ENCODE assay signal across 28 cellular contexts in the genomic region with DNA sequence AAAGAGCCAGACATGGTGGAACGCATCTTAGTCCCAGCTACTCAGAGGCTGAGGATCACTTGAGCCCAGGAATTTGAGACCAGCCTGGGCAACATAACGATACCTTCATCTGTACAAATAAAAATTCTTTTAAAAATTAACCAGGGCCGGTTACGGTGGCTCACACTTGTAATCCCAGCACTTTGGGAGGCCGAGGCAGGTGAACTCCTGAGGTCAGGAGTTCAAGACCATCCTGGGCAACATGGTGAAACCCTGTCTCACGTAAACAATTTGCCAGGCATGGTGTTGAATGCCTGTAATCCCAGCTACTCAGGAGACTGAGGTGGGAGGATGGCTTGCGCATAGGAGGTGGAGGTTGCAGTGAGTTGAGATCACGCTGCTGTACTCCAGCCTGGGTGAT. TPM values are rescaled to one million over a fixed set of nuclear protein-coding genes. Genes with fewer than 3 reads are reported as not detected.
A peak's percentile ranks its signal among the peaks of the same experiment; 100 is the strongest.
DNase-seq lines count a peak whose midpoint lies in the region; ATAC-seq, FAIRE-seq and TF ChIP-seq lines count a peak whose summit lies in the region.
"Had no signal": no experiment of that assay in that cellular context is flagged by ENCODE, and none has a peak within 500 bp of the region (broad histone marks: within the 10 kb centered on the region; RNA-seq: fewer than 3 reads in every experiment).

No MANE protein-coding gene starts in this region.

- no peak overlapping the region; the same call in 1 of the 2 replicates for H3K4me2 ChIP-seq in HepG2 (ENCODE audit: low read depth, low read length)
- no peak overlapping the region for H3K4me2 ChIP-seq in H1 (ENCODE audit: insufficient read depth in 1 of 2, low read depth in 2 of 2, low read length in 2 of 2)
- H3K4me2 ChIP-seq: BLaER1 had no signal

- no peaks in the 10 kb centered on the region for H4K20me1 ChIP-seq in HepG2 (ENCODE audit: insufficient read depth, low read length)
- H4K20me1 ChIP-seq in H1 (replicated peaks in 1 of 2; ENCODE audit: control insufficient read depth in 1 of 2, insufficient read depth in 2 of 2, low read length in 2 of 2): no peaks in the 10 kb centered on the region
- H4K20me1 ChIP-seq: BLaER1 had no signal

- TF ChIP-seq CTCF in HepG2 (CRISPR knock-in tag; IDR thresholded peaks at IDR 0.05): no peak
- no peak for TF ChIP-seq CTCF in right lobe of liver (IDR thresholded peaks at IDR 0.05)
- TF ChIP-seq CTCF in H1 (IDR thresholded peaks at IDR 0.05; ENCODE audit: control extremely low read depth in 1 of 3, insufficient read depth in 1 of 3, low read depth in 1 of 3, low read length in 3 of 3): no peak

- no peak overlapping the region for H3K4ac ChIP-seq in H1 (replicated peaks; ENCODE audit: insufficient read length, low read depth, low read length)

- H4K91ac ChIP-seq in H1 (replicated peaks; ENCODE audit: insufficient read length, low read length): no peak overlapping the region

- H3K79me2 ChIP-seq in HepG2 (ENCODE audit: insufficient read depth, low read length): no peaks in the 10 kb centered on the region
- no peaks in the 10 kb centered on the region for H3K79me2 ChIP-seq in H1 (ENCODE audit: control insufficient read depth in 1 of 2, insufficient read depth in 2 of 2, low read length in 2 of 2)

- 51% methylated on average over 8 of the region's 8 CpGs for WGBS in HepG2 (ENCODE audit: low lambda C conversion rate)
- WGBS in right lobe of liver (ENCODE audit: insufficient coverage, low coverage, low lambda C conversion rate, missing lambda C conversion rate): 71% methylated on average over 7 of the region's 8 CpGs
- 96% methylated on average over 8 of the region's 8 CpGs; no CpG with 5 or more reads in 1 of the 2 experiments for WGBS in H1 (ENCODE audit: extremely low coverage in 1 of 2, insufficient coverage in 1 of 2, insufficient read length in 1 of 2, insufficient replicate concordance in 2 of 2, low coverage in 1 of 2, low lambda C conversion rate in 2 of 2, missing lambda C conversion rate in 1 of 2), 2 experiments

- H2BK15ac ChIP-seq in H1 (ENCODE audit: low read length): no peak overlapping the region

- H3K23ac ChIP-seq in H1 (ENCODE audit: insufficient read length): no peak overlapping the region

- H3K27ac ChIP-seq in HepG2 (ENCODE audit: extremely low read length, insufficient read depth, low read length) (no peak overlapping the region), right lobe of liver (no peak overlapping the region), H1 (ENCODE audit: low read depth, low read length) (no peak overlapping the region)
- H3K27ac ChIP-seq: BLaER1 had no signal

- no peak overlapping the region for H2BK12ac ChIP-seq in H1 (ENCODE audit: low read depth, low read length)

- no peak overlapping the region for H2BK20ac ChIP-seq in H1 (ENCODE audit: low read length)

- H3K9me3 ChIP-seq in HepG2 (ENCODE audit: low read length) (no peaks in the 10 kb centered on the region), right lobe of liver (no peaks in the 10 kb centered on the region), H1 (ENCODE audit: insufficient read depth in 2 of 2, low read depth in 1 of 2, low read length in 1 of 2) (no peaks in the 10 kb centered on the region)
- H3K9me3 ChIP-seq: BE2C, BLaER1 had no signal

- intact Hi-C loops in HepG2 (cut with micrococcal nuclease; ENCODE audit: unreplicated experiment): no loop called here
- intact Hi-C loops in right lobe of liver (cut with DNase I): loop anchor here in 1 of 2 donors (10.0 kb wide), 1 partner anchor 145 kb away; no protein-coding TSS in a partner anchor

- ATAC-seq in HepG2 (peak; percentile 67), right lobe of liver (no peak), GM18502 (IDR thresholded peaks at IDR 0.05; ENCODE audit: poor library complexity, unreplicated experiment) (no peak)
- ATAC-seq: GM12878 had no signal

- TF ChIP-seq POLR2A in HepG2 (IDR thresholded peaks at IDR 0.05; ENCODE audit: insufficient read depth in 1 of 2, low read depth in 2 of 2, low read length in 2 of 2): no peak
- no peak for TF ChIP-seq POLR2A in right lobe of liver (IDR thresholded peaks at IDR 0.05)
- no peak for TF ChIP-seq POLR2A in H1 (IDR thresholded peaks at IDR 0.05; ENCODE audit: control extremely low read depth in 1 of 2, low read depth in 2 of 2, low read length in 2 of 2)

- FAIRE-seq in HepG2 (lab: Jason Lieb, UNC) (peak; percentile 65), H1 (lab: Jason Lieb, UNC) (no peak)
- FAIRE-seq: A204.1, GM12878, GM12892, GM19239 had no signal

- no peak overlapping the region for H4K5ac ChIP-seq in H1 (ENCODE audit: insufficient read length, low read depth, low read length)

- no peak overlapping the region for H3K56ac ChIP-seq in H1 (replicated peaks; ENCODE audit: insufficient read length, low read depth, low read length)

- no peak overlapping the region for H3K14ac ChIP-seq in H1 (ENCODE audit: insufficient read length)

- H3K36me3 ChIP-seq in HepG2 (replicated peaks in 1 of 2; ENCODE audit: control insufficient read depth in 1 of 2, insufficient read depth in 2 of 2, low read length in 2 of 2) (no peaks in the 10 kb centered on the region; a peak in 1 of 5 replicates), right lobe of liver (no peaks in the 10 kb centered on the region), H1 (ENCODE audit: control insufficient read depth in 2 of 4, insufficient read depth in 4 of 4, low read length in 3 of 4) (no peaks in the 10 kb centered on the region)
- H3K36me3 ChIP-seq: BE2C, BLaER1 had no signal

- no peaks in the 10 kb centered on the region; the same call in 1 of the 2 replicates for H3K79me1 ChIP-seq in H1 (ENCODE audit: low read depth, low read length)

- DNase-seq in HepG2 (ENCODE audit: low spot score): peak; percentile 23
- no peak for DNase-seq in right lobe of liver
- DNase-seq in H1 (ENCODE audit: low read depth in 1 of 2, low spot score in 2 of 2): no peak
- DNase-seq in kidney tubule cell (ENCODE audit: low spot score): peak; percentile 47
- no peak for DNase-seq in T-helper 1 cell
- DNase-seq in activated CD4-positive, CD25-positive, alpha-beta regulatory T cell (lab: John Stamatoyannopoulos, UW): no peak
- DNase-seq: 8988T; ACHN; BE2C; C1 segment of cervical spinal cord; CD4-positive, alpha-beta memory T cell; CD4-positive, CD25-positive, alpha-beta regulatory T cell; CD8-positive, alpha-beta memory T cell; COR-L47; DMS 273 treated with DMSO at 0.1 percent for 48 hours; DMS153; DMS79; DND-41; EL; GDM1 had no signal

- H2AFZ ChIP-seq in HepG2 (ENCODE audit: low read length) (no peak overlapping the region), H1 (ENCODE audit: low read length) (no peak overlapping the region)

- H4K8ac ChIP-seq in H1 (ENCODE audit: extremely low read depth, insufficient read depth, low read length): no peak overlapping the region; the same call in 1 of the 2 replicates

- CTCF ChIA-PET in HepG2 (lab: Yijun Ruan, JAX; ENCODE audit: low intra/inter-chr PET ratio, low total read pairs) (no interaction called here), H1 (lab: Charles Lee; ENCODE audit: partially characterized antibody) (no interaction called here)

- TF ChIP-seq RAD21 in HepG2 (CRISPR knock-in tag; IDR thresholded peaks at IDR 0.05): no peak
- no peak for TF ChIP-seq RAD21 in H1 (IDR thresholded peaks at IDR 0.05 in 1 of 2, conservative IDR thresholded peaks at IDR 0.05 in 1 of 2; ENCODE audit: low read depth in 2 of 2, low read length in 2 of 2)

- 0 out of 2 replicates have a peak overlapping the region, but pooled peaks have one; percentile 48 for H2BK5ac ChIP-seq in H1 (ENCODE audit: low read depth, low read length)

- no peak overlapping the region for H2AK5ac ChIP-seq in H1 (ENCODE audit: low read depth, low read length)

- BruUV-seq in HepG2 (replicated peaks; lab: Mats Ljungman, UMichigan): no TSS peak

- H3K4me1 ChIP-seq in HepG2 (ENCODE audit: insufficient read depth, low read length): peaks cover 13% of the 10 kb centered on the region
- H3K4me1 ChIP-seq in right lobe of liver: no peaks in the 10 kb centered on the region
- peaks cover 0 to 7% (median 5%) of the 10 kb centered on the region in 4 experiments; a peak in 5 of 7 replicates for H3K4me1 ChIP-seq in H1 (replicated peaks in 1 of 4; ENCODE audit: control insufficient read depth in 3 of 4, insufficient read depth in 4 of 4, low read length in 3 of 4)
- H3K4me1 ChIP-seq: BE2C, BLaER1 had no signal

- H3K18ac ChIP-seq in H1 (ENCODE audit: extremely low read depth, low read length): no peak overlapping the region; the same call in 1 of the 2 replicates

- no peaks in the 10 kb centered on the region for H3K23me2 ChIP-seq in H1 (ENCODE audit: low read depth, low read length)

- POLR2A ChIA-PET in HepG2 (lab: Yijun Ruan, JAX): no interaction called here
- POLR2A ChIA-PET in H1 (lab: Charles Lee; ENCODE audit: partially characterized antibody): no interaction called here

- in situ Hi-C loops in HepG2 (cut with HindIII; ENCODE audit: extremely low pct_ligation_motif_present, low pct_unique_long_range_greater_than_20kb): no loop called here

- TF ChIP-seq EP300 in HepG2 (IDR thresholded peaks at IDR 0.05; ENCODE audit: low read depth in 2 of 2, low read length in 2 of 2): no peak
- TF ChIP-seq EP300 in HepG2 (CRISPR knock-in tag; IDR thresholded peaks at IDR 0.05; ENCODE audit: borderline replicate concordance): no peak
- no peak for TF ChIP-seq EP300 in H1 (IDR thresholded peaks at IDR 0.05; ENCODE audit: borderline replicate concordance in 1 of 2, low read depth in 2 of 2, low read length in 2 of 2)

- no peak overlapping the region for H2BK120ac ChIP-seq in H1 (replicated peaks; ENCODE audit: low read depth, low read length)

- H3K4me3 ChIP-seq in HepG2 (replicated peaks in 1 of 3; ENCODE audit: insufficient read depth in 1 of 3, low read depth in 2 of 3, low read length in 3 of 3) (no peak overlapping the region), right lobe of liver (no peak overlapping the region), H1 (ENCODE audit: extremely low read depth in 1 of 4, insufficient read depth in 2 of 4, low read depth in 3 of 4, low read length in 4 of 4) (no peak overlapping the region)
- H3K4me3 ChIP-seq: BLaER1, GM12878 had no signal

- H3K9ac ChIP-seq in HepG2 (ENCODE audit: insufficient read depth, low read depth, low read length): no peak overlapping the region
- no peak overlapping the region for H3K9ac ChIP-seq in H1 (replicated peaks in 1 of 4; ENCODE audit: extremely low read depth in 1 of 4, low read depth in 3 of 4, low read length in 3 of 4)
- H3K9ac ChIP-seq: BLaER1 had no signal

- H3K27me3 ChIP-seq in HepG2 (ENCODE audit: control insufficient read depth in 1 of 2, insufficient read depth in 2 of 2, low read length in 2 of 2) (no peaks in the 10 kb centered on the region), right lobe of liver (no peaks in the 10 kb centered on the region), H1 (replicated peaks in 1 of 4; ENCODE audit: control insufficient read depth in 3 of 4, extremely low read depth in 1 of 4, insufficient read depth in 3 of 4, low read length in 3 of 4) (no peaks in the 10 kb centered on the region)
- H3K27me3 ChIP-seq: BE2C, BLaER1 had no signal

RNA-seq across cellular contexts. Expression of gene KCNG3, which starts 25.8 kb away (rescaled TPM):
- 4.8 and 5.2 TPM in 2 replicates for total RNA-seq in HepG2 (2016; rRNA removed; fragmentation: Illumina TruSeq; extraction: Trizol)
- total RNA-seq in HepG2 (2016; cell fraction: cytosol; rRNA removed; fragmentation: Illumina TruSeq; extraction: Trizol; ENCODE audit: low read depth): 0.44 and 0.71 TPM in 2 replicates
- 4.2 and 5.9 TPM in 2 replicates for total RNA-seq in HepG2 (2016; cell fraction: insoluble cytoplasmic fraction; rRNA removed; fragmentation: Illumina TruSeq; extraction: Trizol)
- total RNA-seq in HepG2 (2016; cell fraction: membrane; rRNA removed; fragmentation: Illumina TruSeq; extraction: Trizol): 2.2 and 2.3 TPM in 2 replicates
- total RNA-seq in HepG2 (2016; cell fraction: nucleus; rRNA removed; fragmentation: Illumina TruSeq; extraction: Trizol): 11.7 and 11.8 TPM in 2 replicates
- 2.7 and 2.8 TPM in 2 replicates for polyA plus RNA-seq in HepG2 (2011; rRNA removed)
- polyA plus RNA-seq in HepG2 (2011; cell fraction: cytosol; rRNA removed): 1.7 and 2.1 TPM in 2 replicates
- polyA plus RNA-seq in HepG2 (2011; cell fraction: nucleus; rRNA removed): 4.4 and 4.7 TPM in 2 replicates
- 1.6 and 2.1 TPM in 2 replicates for polyA plus RNA-seq in HepG2 (2012)
- polyA plus RNA-seq in HepG2 (2016; cell fraction: cytosol; fragmentation: Illumina TruSeq; extraction: Trizol; ENCODE audit: low read depth): 0.23 and 0.29 TPM in 2 replicates
- 2.7 and 3.2 TPM in 2 replicates for polyA plus RNA-seq in HepG2 (2016; cell fraction: insoluble cytoplasmic fraction; fragmentation: Illumina TruSeq; extraction: Trizol; ENCODE audit: low read depth)
- polyA plus RNA-seq in HepG2 (2016; cell fraction: membrane; fragmentation: Illumina TruSeq; extraction: Trizol; ENCODE audit: low read depth): 0.87 and 1.0 TPM in 2 replicates
- 3.4 and 4.0 TPM in 2 replicates for polyA plus RNA-seq in HepG2 (2016; cell fraction: nucleus; fragmentation: Illumina TruSeq; extraction: Trizol; ENCODE audit: insufficient read depth, low read depth)
- 0.07 and 12.2 TPM in 2 replicates for polyA minus RNA-seq in HepG2 (2011; rRNA and poly(A)+ RNA removed; ENCODE audit: low replicate concordance)
- 7.5 and 7.8 TPM in 2 replicates for polyA minus RNA-seq in HepG2 (2011; cell fraction: cytosol; rRNA and poly(A)+ RNA removed)
- polyA minus RNA-seq in HepG2 (2011; cell fraction: nucleus; rRNA and poly(A)+ RNA removed): 22.9 and 23.8 TPM in 2 replicates
- under 1 TPM in 1 of 6 experiments, not detected in 5; 0.06 TPM for total RNA-seq in right lobe of liver
- 21.3 and 22.3 TPM in 2 replicates for total RNA-seq in H1 (2021; fragmentation: NEBNext Ultra II Directional; extraction: Animal tissue kit (Norgen Biotek cat#: 25700))
- 7.8 and 8.1 TPM in 2 replicates for polyA plus RNA-seq in H1 (2011; rRNA removed)
- polyA plus RNA-seq in H1 (2011; cell fraction: cytosol; rRNA removed): 9.0 TPM
- 8.7 TPM for polyA plus RNA-seq in H1 (2011; cell fraction: nucleus; rRNA removed)
- 3.8 to 5.6 TPM (median 4.6 TPM) in 4 replicates for polyA plus RNA-seq in H1 (2012, experiment 1 of 2)
- polyA plus RNA-seq in H1 (2012, experiment 2 of 2): 0.76 TPM
- 3.3 TPM for polyA plus RNA-seq in H1 (2013, experiment 1 of 2)
- 3.3 TPM for polyA plus RNA-seq in H1 (2013, experiment 2 of 2)
- 27.2 and 35.7 TPM in 2 replicates for polyA minus RNA-seq in H1 (2011; rRNA and poly(A)+ RNA removed)
- 33.7 TPM for polyA minus RNA-seq in H1 (2011; cell fraction: cytosol; rRNA and poly(A)+ RNA removed)
- polyA minus RNA-seq in H1 (2011; cell fraction: nucleus; rRNA and poly(A)+ RNA removed): 59.9 TPM
- total RNA-seq: CD4-positive, alpha-beta memory T cell; CD4-positive, CD25-positive, alpha-beta regulatory T cell had no signal
- polyA plus RNA-seq: AG04450; CD14-positive monocyte; CD4-positive, alpha-beta memory T cell; CD4-positive, CD25-positive, alpha-beta regulatory T cell; CD8-positive, alpha-beta memory T cell had no signal

RNA-seq across cellular contexts. Expression of gene MTA3, which starts 48.8 kb away (rescaled TPM):
- 48.8 and 57.6 TPM in 2 replicates for total RNA-seq in HepG2 (2016; rRNA removed; fragmentation: Illumina TruSeq; extraction: Trizol)
- 39.9 and 45.9 TPM in 2 replicates for total RNA-seq in HepG2 (2016; cell fraction: cytosol; rRNA removed; fragmentation: Illumina TruSeq; extraction: Trizol; ENCODE audit: low read depth)
- 47.0 and 59.0 TPM in 2 replicates for total RNA-seq in HepG2 (2016; cell fraction: insoluble cytoplasmic fraction; rRNA removed; fragmentation: Illumina TruSeq; extraction: Trizol)
- 58.3 and 61.7 TPM in 2 replicates for total RNA-seq in HepG2 (2016; cell fraction: membrane; rRNA removed; fragmentation: Illumina TruSeq; extraction: Trizol)
- total RNA-seq in HepG2 (2016; cell fraction: nucleus; rRNA removed; fragmentation: Illumina TruSeq; extraction: Trizol): 43.8 and 50.9 TPM in 2 replicates
- 63.9 and 77.8 TPM in 2 replicates for polyA plus RNA-seq in HepG2 (2011; rRNA removed)
- polyA plus RNA-seq in HepG2 (2011; cell fraction: cytosol; rRNA removed): 54.2 and 69.3 TPM in 2 replicates
- 41.4 and 43.8 TPM in 2 replicates for polyA plus RNA-seq in HepG2 (2011; cell fraction: nucleus; rRNA removed)
- 63.9 and 78.6 TPM in 2 replicates for polyA plus RNA-seq in HepG2 (2012)
- 42.6 and 42.8 TPM in 2 replicates for polyA plus RNA-seq in HepG2 (2016; cell fraction: cytosol; fragmentation: Illumina TruSeq; extraction: Trizol; ENCODE audit: low read depth)
- 97.1 and 99.3 TPM in 2 replicates for polyA plus RNA-seq in HepG2 (2016; cell fraction: insoluble cytoplasmic fraction; fragmentation: Illumina TruSeq; extraction: Trizol; ENCODE audit: low read depth)
- polyA plus RNA-seq in HepG2 (2016; cell fraction: membrane; fragmentation: Illumina TruSeq; extraction: Trizol; ENCODE audit: low read depth): 64.5 and 75.8 TPM in 2 replicates
- polyA plus RNA-seq in HepG2 (2016; cell fraction: nucleus; fragmentation: Illumina TruSeq; extraction: Trizol; ENCODE audit: insufficient read depth, low read depth): 77.8 and 83.9 TPM in 2 replicates
- polyA minus RNA-seq in HepG2 (2011; rRNA and poly(A)+ RNA removed; ENCODE audit: low replicate concordance): 12.5 and 38.7 TPM in 2 replicates
- 31.0 and 41.1 TPM in 2 replicates for polyA minus RNA-seq in HepG2 (2011; cell fraction: cytosol; rRNA and poly(A)+ RNA removed)
- polyA minus RNA-seq in HepG2 (2011; cell fraction: nucleus; rRNA and poly(A)+ RNA removed): 85.1 and 103 TPM in 2 replicates
- total RNA-seq in right lobe of liver: 10 to 100 TPM in 4 of 6 experiments, 1 to 10 TPM in 2; 6.3 to 13.0 (median 11.4) TPM
- total RNA-seq in H1 (2021; fragmentation: NEBNext Ultra II Directional; extraction: Animal tissue kit (Norgen Biotek cat#: 25700)): 184 and 197 TPM in 2 replicates
- polyA plus RNA-seq in H1 (2011; rRNA removed): 106 and 125 TPM in 2 replicates
- 153 TPM for polyA plus RNA-seq in H1 (2011; cell fraction: cytosol; rRNA removed)
- polyA plus RNA-seq in H1 (2011; cell fraction: nucleus; rRNA removed): 79.8 TPM
- polyA plus RNA-seq in H1 (2012, experiment 1 of 2): 146 to 179 TPM (median 156 TPM) in 4 replicates
- polyA plus RNA-seq in H1 (2012, experiment 2 of 2): 33.2 TPM
- polyA plus RNA-seq in H1 (2013, experiment 1 of 2): 117 TPM
- 125 TPM for polyA plus RNA-seq in H1 (2013, experiment 2 of 2)
- 124 and 135 TPM in 2 replicates for polyA minus RNA-seq in H1 (2011; rRNA and poly(A)+ RNA removed)
- 72.2 TPM for polyA minus RNA-seq in H1 (2011; cell fraction: cytosol; rRNA and poly(A)+ RNA removed)
- 120 TPM for polyA minus RNA-seq in H1 (2011; cell fraction: nucleus; rRNA and poly(A)+ RNA removed)

Comparison
In these comparisons a context has a peak if more than half of its experiments do, and no peak if none do; other contexts are left out.
1. DNase-seq: peak in HepG2 (single experiment) and kidney tubule cell (single experiment); none in right lobe of liver (0 of 3), H1 (0 of 2), T-helper 1 cell (0 of 5) and activated CD4-positive, CD25-positive, alpha-beta regulatory T cell (0 of 4).
2. Of the 41 proteins assayed by ChIP-seq in both HepG2 and H1: peak only in HepG2: KDM1A and RXRA; only in H1: none; in both: none; in neither: 39.